In genomic region chr5:126780165-126780827, GRCh38 we compare ENCODE assay signal across 8 cellular contexts. TPM values are rescaled to one million over a fixed set of nuclear protein-coding genes. Genes with fewer than 3 reads are reported as not detected.
DNase-seq lines count a peak whose midpoint lies in the region; ATAC-seq, FAIRE-seq and TF ChIP-seq lines count a peak whose summit lies in the region.

No MANE protein-coding gene starts in this region.

- peak; percentile 60 for DNase-seq in NCI-H1436 (lab: John Stamatoyannopoulos, UW)
- DNase-seq in NCI-H1436 treated with DMSO at 0.1 percent for 48 hours (lab: John Stamatoyannopoulos, UW): no peak
- DNase-seq in LHCN-M2 (ENCODE audit: low read depth): peak; percentile 76
- DNase-seq in SKM-1 (lab: John Stamatoyannopoulos, UW; ENCODE audit: unreplicated experiment): peak; percentile 64
- DNase-seq in body of pancreas: peak; percentile 44 to 61 (median 52)
- no peak for DNase-seq in kidney
- peak; percentile 21 for DNase-seq in stimulated activated CD8-positive, alpha-beta memory T cell treated with anti-CD3 and anti-CD28 coated beads, Interleukin-15, amount 100 ng/mL, for 1 hour (ENCODE audit: low read depth)

- H3K9ac ChIP-seq in kidney (ENCODE audit: low read length in 2 of 2): no peak overlapping the region

- H3K9me3 ChIP-seq in body of pancreas: no peaks in the 10 kb centered on the region
- no peaks in the 10 kb centered on the region for H3K9me3 ChIP-seq in kidney (ENCODE audit: control insufficient read depth in 1 of 2, low read length in 2 of 2)

- FAIRE-seq in kidney (lab: Jason Lieb, UNC): no peak

- ATAC-seq in body of pancreas: no peak
- no peak for ATAC-seq in GM19023 (IDR thresholded peaks at IDR 0.05; ENCODE audit: unreplicated experiment)

- TF ChIP-seq CTCF in body of pancreas (IDR thresholded peaks at IDR 0.05) (peak; percentile 26 to 78 (median 67)), kidney (IDR thresholded peaks at IDR 0.05; ENCODE audit: borderline replicate concordance, extremely low read depth, insufficient read depth) (peak; percentile 80)

- WGBS in body of pancreas, 2 donors: 25 to 27% methylated on average over 7 of the region's 7 CpGs

- no peak overlapping the region for H3K27ac ChIP-seq in body of pancreas
- H3K27ac ChIP-seq in kidney (ENCODE audit: low read depth in 2 of 2, low read length in 2 of 2): no peak overlapping the region

- intact Hi-C loops in body of pancreas (cut with DNase I) (loop anchor here (5.0 kb wide), 1 partner anchor 98 kb away; no protein-coding TSS in a partner anchor), kidney (cut with DNase I) (loop anchor here (10.0 kb wide), 1 partner anchor 125 kb away; no protein-coding TSS in a partner anchor)

- H3K4me3 ChIP-seq in body of pancreas (no peak overlapping the region), kidney (ENCODE audit: low read length in 2 of 2) (no peak overlapping the region)

- no peaks in the 10 kb centered on the region for H3K27me3 ChIP-seq in body of pancreas

- no peak for TF ChIP-seq POLR2A in body of pancreas (IDR thresholded peaks at IDR 0.05)

- no peaks in the 10 kb centered on the region for H3K36me3 ChIP-seq in body of pancreas (replicated peaks in 1 of 2; ENCODE audit: insufficient read depth in 1 of 2, low read depth in 2 of 2)
- no peaks in the 10 kb centered on the region for H3K36me3 ChIP-seq in kidney (ENCODE audit: control insufficient read depth in 1 of 2, insufficient read depth in 2 of 2, low read length in 2 of 2)

- H3K4me1 ChIP-seq in body of pancreas: peaks cover 13% of the 10 kb centered on the region
- peaks cover 3 to 5% of the 10 kb centered on the region in 2 donors for H3K4me1 ChIP-seq in kidney (ENCODE audit: control insufficient read depth in 1 of 2, insufficient read depth in 1 of 2, low read depth in 1 of 2, low read length in 2 of 2)

RNA-seq across cellular contexts. Expression of gene LMNB1, which starts 3.4 kb away (rescaled TPM):
- total RNA-seq in LHCN-M2 (2014; rRNA removed) (121 and 142 TPM in 2 replicates), body of pancreas (1 to 10 TPM; 1.3 to 2.0 TPM), kidney (10.3 TPM)
- polyA plus RNA-seq in LHCN-M2 (2012): 39.7 TPM
- 1.7 TPM for polyA plus RNA-seq in kidney (ENCODE audit: insufficient read depth, low read depth, low replicate concordance)

Comparison
In these comparisons a context has a peak if more than half of its experiments do, and no peak if none do; other contexts are left out.
1. DNase-seq: peak in NCI-H1436 (single experiment), LHCN-M2 (single experiment), SKM-1 (single experiment), body of pancreas (4 of 4) and stimulated activated CD8-positive, alpha-beta memory T cell treated with anti-CD3 and anti-CD28 coated beads, Interleukin-15, amount 100 ng/mL, for 1 hour (single experiment); none in NCI-H1436 treated with DMSO at 0.1 percent for 48 hours (single experiment) and kidney (single experiment).
2. RNA of gene LMNB1, which starts 3.4 kb away (total RNA-seq): 121 to 142 TPM in LHCN-M2; 10.3 TPM in kidney (single experiment) and 1.3 to 2.0 TPM in body of pancreas; every median in the first group is over 10 times any median in the second.